8 cellular contexts compared by ENCODE assay signal in the genomic region with DNA sequence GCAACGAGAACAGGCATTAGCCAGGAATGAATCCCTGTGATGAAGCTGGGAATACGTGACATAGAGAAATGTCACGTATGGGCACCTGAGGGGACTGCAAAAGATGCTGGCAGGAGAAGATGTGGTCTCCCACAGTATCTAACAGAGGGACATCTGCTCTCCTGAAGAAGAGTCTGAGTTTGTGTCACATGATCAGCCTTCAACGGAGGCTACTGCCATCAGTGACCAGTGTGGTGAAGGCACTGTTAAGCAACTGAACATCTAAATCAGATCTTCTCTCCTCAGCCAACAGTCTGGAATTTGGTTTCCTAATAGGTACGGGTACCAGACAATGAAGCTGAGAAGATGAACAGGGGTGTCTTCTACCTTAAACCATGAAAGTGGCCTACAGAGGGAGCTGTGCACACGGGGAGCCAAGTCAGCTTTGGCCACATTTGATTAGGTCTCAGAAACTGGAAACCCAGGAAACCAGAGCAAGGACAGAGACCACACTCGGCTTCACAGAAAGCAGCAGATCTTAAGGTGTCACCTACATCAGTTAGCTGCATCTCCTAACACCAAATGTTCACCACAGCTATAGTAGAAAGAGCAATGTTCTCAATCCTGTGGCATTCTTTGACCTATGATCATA. TPM values are rescaled to one million over a fixed set of nuclear protein-coding genes. Genes with fewer than 3 reads are reported as not detected.
DNase-seq lines count a peak whose midpoint lies in the region; ATAC-seq and TF ChIP-seq lines count a peak whose summit lies in the region.

No MANE protein-coding gene starts in this region.

- peaks cover 30% of the 10 kb centered on the region for H3K36me3 Mint-ChIP-seq in activated T-helper 1 cell treated with anti-CD3 and anti-CD28 coated beads, Interleukin-12 subunit alpha, Interleukin-12 subunit beta, Interleukin-2, Interleukin-4 antibody, amounts not matched to agents 30 ng/mL and 10 ng/mL and 1 ng/mL, durations not matched to agents 14 hours and 24 hours and 36 hours (ENCODE audit: low read depth)
- no peaks in the 10 kb centered on the region for H3K36me3 Mint-ChIP-seq in glutamatergic neuron (ENCODE audit: unreplicated experiment)

- no peak overlapping the region for H3K4me2 ChIP-seq in DOHH2 (ENCODE audit: low read length)

- peaks cover 93% of the 10 kb centered on the region for H3K36me3 ChIP-seq in DOHH2 (ENCODE audit: control insufficient read depth, low read length)
- peaks cover 66% of the 10 kb centered on the region for H3K36me3 ChIP-seq in NT2/D1 (ENCODE audit: insufficient read depth, insufficient read length, low read length)

- H3K9me2 ChIP-seq in DOHH2 (replicated peaks; ENCODE audit: control insufficient read depth, low read length): no peaks in the 10 kb centered on the region

- H3K27me3 ChIP-seq in DOHH2 (ENCODE audit: control insufficient read depth, low read length): no peaks in the 10 kb centered on the region
- H3K27me3 ChIP-seq in NT2/D1 (ENCODE audit: insufficient read depth, insufficient read length): no peaks in the 10 kb centered on the region

- H3K27ac ChIP-seq in DOHH2 (ENCODE audit: low read depth, low read length): no peak overlapping the region

- H3K4me3 ChIP-seq in DOHH2 (ENCODE audit: low read length) (no peak overlapping the region), NT2/D1 (ENCODE audit: insufficient read length, low read depth) (no peak overlapping the region)

- H3K4me1 ChIP-seq in DOHH2 (ENCODE audit: control insufficient read depth, low read length) (0 out of 2 replicates have a peak, but pooled peaks cover 3% of the 10 kb centered on the region), NT2/D1 (ENCODE audit: insufficient read depth, insufficient read length) (no peaks in the 10 kb centered on the region)

- no peak overlapping the region for H3K4me3 Mint-ChIP-seq in activated T-helper 1 cell treated with anti-CD3 and anti-CD28 coated beads, Interleukin-12 subunit alpha, Interleukin-12 subunit beta, Interleukin-2, Interleukin-4 antibody, amounts not matched to agents 30 ng/mL and 10 ng/mL and 1 ng/mL, durations not matched to agents 14 hours and 24 hours and 36 hours
- no peak overlapping the region for H3K4me3 Mint-ChIP-seq in glutamatergic neuron (ENCODE audit: unreplicated experiment)

- H4K20me1 ChIP-seq in DOHH2 (ENCODE audit: control insufficient read depth, insufficient read depth, low read depth, low read length): 0 out of 2 replicates have a peak, but pooled peaks cover 2% of the 10 kb centered on the region

- H3K79me2 ChIP-seq in DOHH2 (ENCODE audit: control insufficient read depth, low read length): 0 out of 2 replicates have a peak, but pooled peaks cover 6% of the 10 kb centered on the region

- no peaks in the 10 kb centered on the region for H3K9me3 Mint-ChIP-seq in activated T-helper 1 cell treated with anti-CD3 and anti-CD28 coated beads, Interleukin-12 subunit alpha, Interleukin-12 subunit beta, Interleukin-2, Interleukin-4 antibody, amounts not matched to agents 30 ng/mL and 10 ng/mL and 1 ng/mL, durations not matched to agents 14 hours and 24 hours and 36 hours
- H3K9me3 Mint-ChIP-seq in glutamatergic neuron (ENCODE audit: unreplicated experiment): peaks cover 1% of the 10 kb centered on the region

- ATAC-seq in GM21423 (IDR thresholded peaks at IDR 0.05; ENCODE audit: unreplicated experiment): peak; percentile 62
- no peak for ATAC-seq in HG02623 (IDR thresholded peaks at IDR 0.05; ENCODE audit: unreplicated experiment)

- H3K4me1 Mint-ChIP-seq in activated T-helper 1 cell treated with anti-CD3 and anti-CD28 coated beads, Interleukin-12 subunit alpha, Interleukin-12 subunit beta, Interleukin-2, Interleukin-4 antibody, amounts not matched to agents 30 ng/mL and 10 ng/mL and 1 ng/mL, durations not matched to agents 14 hours and 24 hours and 36 hours (ENCODE audit: low read depth): peaks cover 45% of the 10 kb centered on the region
- H3K4me1 Mint-ChIP-seq in glutamatergic neuron (ENCODE audit: low read depth, unreplicated experiment): peaks cover 6% of the 10 kb centered on the region

- no peaks in the 10 kb centered on the region for H3K27me3 Mint-ChIP-seq in activated T-helper 1 cell treated with anti-CD3 and anti-CD28 coated beads, Interleukin-12 subunit alpha, Interleukin-12 subunit beta, Interleukin-2, Interleukin-4 antibody, amounts not matched to agents 30 ng/mL and 10 ng/mL and 1 ng/mL, durations not matched to agents 14 hours and 24 hours and 36 hours (ENCODE audit: insufficient read depth)
- no peaks in the 10 kb centered on the region for H3K27me3 Mint-ChIP-seq in glutamatergic neuron (ENCODE audit: unreplicated experiment)

- no peak overlapping the region for H3K27ac Mint-ChIP-seq in activated T-helper 1 cell treated with anti-CD3 and anti-CD28 coated beads, Interleukin-12 subunit alpha, Interleukin-12 subunit beta, Interleukin-2, Interleukin-4 antibody, amounts not matched to agents 30 ng/mL and 10 ng/mL and 1 ng/mL, durations not matched to agents 14 hours and 24 hours and 36 hours
- H3K27ac Mint-ChIP-seq in glutamatergic neuron (ENCODE audit: unreplicated experiment): no peak overlapping the region

- peaks cover 3% of the 10 kb centered on the region; the same call in 1 of the 2 replicates for H3F3A ChIP-seq in DOHH2 (ENCODE audit: control insufficient read depth, insufficient read depth)

- H3K9me3 ChIP-seq in DOHH2 (ENCODE audit: control insufficient read depth, insufficient read depth, low read length): no peaks in the 10 kb centered on the region
- H3K9me3 ChIP-seq in NT2/D1 (ENCODE audit: insufficient read depth, low read length): no peaks in the 10 kb centered on the region

- intact Hi-C loops in activated T-helper 1 cell treated with anti-CD3 and anti-CD28 coated beads, Interleukin-12 subunit alpha, Interleukin-12 subunit beta, Interleukin-2, Interleukin-4 antibody, amounts not matched to agents 30 ng/mL and 10 ng/mL and 1 ng/mL, durations not matched to agents 14 hours and 24 hours and 36 hours (cut with micrococcal nuclease): loop anchor here (1.0 to 5.0 kb wide), 11 partner anchors 8 to 479 kb away; a partner anchor contains a TSS

- H3K9ac ChIP-seq in NT2/D1 (ENCODE audit: insufficient read length, low read depth): no peak overlapping the region

- TF ChIP-seq CTCF in DOHH2 (IDR thresholded peaks at IDR 0.05; ENCODE audit: low read depth, low read length, poor library complexity, severe bottlenecking) (peak; percentile 78), glutamatergic neuron (IDR thresholded peaks at IDR 0.05; ENCODE audit: partially characterized antibody, unreplicated experiment) (peak; percentile 21)

- DNase-seq in NT2/D1 (ENCODE audit: low read depth, low spot score) (peak; percentile 25), glutamatergic neuron (peak; percentile 32), NCI-H526 treated with DMSO at 0.1 percent for 48 hours (lab: John Stamatoyannopoulos, UW) (no peak)
- peak; percentile 68 for DNase-seq in activated T-helper 1 cell treated with anti-CD3 and anti-CD28 coated beads, Interleukin-12 subunit alpha, Interleukin-12 subunit beta, Interleukin-2, Interleukin-4 antibody, amounts not matched to agents 30 ng/mL and 10 ng/mL and 1 ng/mL, durations not matched to agents 14 hours and 24 hours and 36 hours (ENCODE audit: low spot score)
- peak; percentile 47 for DNase-seq in stimulated activated CD4-positive, alpha-beta T cell treated with anti-CD3 and anti-CD28 coated beads, Interleukin-2, amount 100 ng/mL, for 4 hours (ENCODE audit: low read depth)

RNA-seq across cellular contexts. Expression of a gene that starts 41.8 kb away (rescaled TPM):
- total RNA-seq in activated T-helper 1 cell treated with anti-CD3 and anti-CD28 coated beads, Interleukin-12 subunit alpha, Interleukin-12 subunit beta, Interleukin-2, Interleukin-4 antibody, amounts not matched to agents 30 ng/mL and 10 ng/mL and 1 ng/mL, durations not matched to agents 14 hours and 24 hours and 36 hours: 88.8 and 91.0 TPM in 2 replicates
- total RNA-seq in glutamatergic neuron (ENCODE audit: unreplicated experiment): 80.8 TPM
